ENCODE assay signal across 25 cellular contexts in the genomic region with DNA sequence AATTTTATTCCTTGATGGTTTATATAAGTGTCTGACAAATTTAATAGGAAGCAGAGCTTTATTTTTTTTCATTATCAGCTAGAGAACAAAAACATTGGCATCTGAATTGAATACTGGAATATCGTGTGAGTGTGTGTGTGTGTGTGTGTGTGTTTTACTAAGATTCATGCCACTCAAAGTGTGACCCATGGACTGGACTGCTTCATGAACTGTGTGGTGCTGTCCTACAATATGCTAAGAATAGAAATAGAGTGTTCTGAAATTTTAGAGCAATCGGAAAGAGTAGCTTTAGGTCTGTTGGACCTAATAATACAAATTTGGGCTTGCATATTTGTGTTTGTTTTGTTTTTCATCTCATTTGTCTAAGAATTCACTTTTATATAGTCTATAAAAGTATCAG.
"Had no signal": no experiment of that assay in that cellular context is flagged by ENCODE, and none has a peak within 500 bp of the region (broad histone marks: within the 10 kb centered on the region; RNA-seq: fewer than 3 reads in every experiment).

No MANE protein-coding gene starts in this region.

- H3K4me1 ChIP-seq: colonic mucosa, esophagus squamous epithelium, foreskin keratinocyte had no signal

- H3K27ac ChIP-seq: colonic mucosa, coronary artery, dorsolateral prefrontal cortex, epithelial cell of prostate, esophagus muscularis mucosa, esophagus squamous epithelium, foreskin keratinocyte, gastrocnemius medialis, gastroesophageal sphincter, heart right ventricle had no signal

- H3K27me3 ChIP-seq: colonic mucosa, dorsolateral prefrontal cortex, esophagus muscularis mucosa, esophagus squamous epithelium, foreskin keratinocyte, gastrocnemius medialis, gastroesophageal sphincter, heart right ventricle had no signal

- H3K4me3 ChIP-seq: colonic mucosa, coronary artery, dorsolateral prefrontal cortex, esophagus muscularis mucosa, esophagus squamous epithelium, gastrocnemius medialis, gastroesophageal sphincter, heart right ventricle had no signal

- H3K9me3 ChIP-seq: colonic mucosa, esophagus muscularis mucosa, esophagus squamous epithelium, gastrocnemius medialis had no signal

- FAIRE-seq: colon, endothelial cell of umbilical vein had no signal

- DNase-seq: colonic mucosa; cortex of kidney; dermis blood vessel endothelial cell; dorsolateral prefrontal cortex; effector CD4-positive, alpha-beta T cell; effector CD8-positive, alpha-beta T cell; effector memory CD4-positive, alpha-beta T cell; effector memory CD8-positive, alpha-beta T cell; endodermal cell; erythroblast; esophagus squamous epithelium; foreskin fibroblast; foreskin keratinocyte; foreskin melanocyte; gastrocnemius medialis; glutamatergic neuron; head of caudate nucleus; heart right ventricle had no signal

- ATAC-seq: effector memory CD8-positive, alpha-beta T cell; esophagus mucosa; foreskin keratinocyte; gastrocnemius medialis; gastroesophageal sphincter had no signal

- H3K36me3 ChIP-seq: colonic mucosa, esophagus muscularis mucosa, esophagus squamous epithelium, gastrocnemius medialis, gastroesophageal sphincter, heart right ventricle had no signal
